1 cellular context compared by ENCODE assay signal in the genomic region with DNA sequence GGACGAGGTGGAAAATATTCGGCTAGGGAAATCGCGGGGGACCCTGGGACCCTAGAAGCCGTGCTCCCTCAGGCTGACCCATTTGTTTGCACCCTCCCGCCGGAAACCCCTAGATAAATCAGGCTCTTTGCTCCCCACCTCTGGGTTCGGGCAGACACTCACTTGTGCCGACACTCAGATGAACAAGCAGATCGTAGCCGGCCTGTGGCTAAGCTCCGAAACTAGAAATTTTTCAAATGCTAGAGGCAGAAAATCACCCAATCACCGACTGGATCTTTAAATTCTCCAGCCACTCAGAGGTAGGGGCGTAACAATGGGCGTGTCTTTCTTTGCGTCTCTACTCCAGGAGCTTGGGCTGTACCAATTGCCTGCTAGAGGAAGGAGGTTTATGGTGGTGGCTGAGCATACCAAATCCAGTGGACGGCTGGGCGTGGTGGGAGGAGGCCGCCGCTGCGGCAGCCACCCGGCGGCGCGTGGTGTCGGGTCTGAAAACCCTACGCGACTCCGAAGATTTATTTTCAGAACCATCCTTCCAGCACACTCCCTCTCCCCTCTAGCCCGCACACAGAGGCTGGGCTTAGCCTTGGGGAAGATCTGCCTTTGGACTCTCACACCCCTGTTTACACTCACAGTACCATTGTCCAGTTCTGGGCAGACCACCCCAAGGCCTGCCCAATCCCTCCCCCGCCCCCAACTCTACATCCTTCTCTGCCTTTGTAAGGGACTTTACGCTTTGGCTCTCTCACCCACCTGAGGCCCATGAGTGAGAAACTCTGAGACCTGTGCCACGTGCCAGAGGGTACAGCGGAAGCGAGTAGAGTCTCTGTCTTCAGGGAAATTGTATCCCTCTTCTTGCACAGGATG.
A peak's percentile ranks its signal among the peaks of the same experiment; 100 is the strongest.
TF ChIP-seq lines count a peak whose summit lies in the region.

A gene with protein sequence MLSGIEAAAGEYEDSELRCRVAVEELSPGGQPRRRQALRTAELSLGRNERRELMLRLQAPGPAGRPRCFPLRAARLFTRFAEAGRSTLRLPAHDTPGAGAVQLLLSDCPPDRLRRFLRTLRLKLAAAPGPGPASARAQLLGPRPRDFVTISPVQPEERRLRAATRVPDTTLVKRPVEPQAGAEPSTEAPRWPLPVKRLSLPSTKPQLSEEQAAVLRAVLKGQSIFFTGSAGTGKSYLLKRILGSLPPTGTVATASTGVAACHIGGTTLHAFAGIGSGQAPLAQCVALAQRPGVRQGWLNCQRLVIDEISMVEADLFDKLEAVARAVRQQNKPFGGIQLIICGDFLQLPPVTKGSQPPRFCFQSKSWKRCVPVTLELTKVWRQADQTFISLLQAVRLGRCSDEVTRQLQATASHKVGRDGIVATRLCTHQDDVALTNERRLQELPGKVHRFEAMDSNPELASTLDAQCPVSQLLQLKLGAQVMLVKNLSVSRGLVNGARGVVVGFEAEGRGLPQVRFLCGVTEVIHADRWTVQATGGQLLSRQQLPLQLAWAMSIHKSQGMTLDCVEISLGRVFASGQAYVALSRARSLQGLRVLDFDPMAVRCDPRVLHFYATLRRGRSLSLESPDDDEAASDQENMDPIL (minus strand): TSS at position 217 of the 864 bp plus-strand sequence. CDS start 1,312 bp downstream, outside the sequence.

TF ChIP-seq in HEK293, 187 proteins besides CTCF, POLR2A, EP300 and RAD21 (continued from another document and continues in another):
- TF ChIP-seq, protein P1, sequence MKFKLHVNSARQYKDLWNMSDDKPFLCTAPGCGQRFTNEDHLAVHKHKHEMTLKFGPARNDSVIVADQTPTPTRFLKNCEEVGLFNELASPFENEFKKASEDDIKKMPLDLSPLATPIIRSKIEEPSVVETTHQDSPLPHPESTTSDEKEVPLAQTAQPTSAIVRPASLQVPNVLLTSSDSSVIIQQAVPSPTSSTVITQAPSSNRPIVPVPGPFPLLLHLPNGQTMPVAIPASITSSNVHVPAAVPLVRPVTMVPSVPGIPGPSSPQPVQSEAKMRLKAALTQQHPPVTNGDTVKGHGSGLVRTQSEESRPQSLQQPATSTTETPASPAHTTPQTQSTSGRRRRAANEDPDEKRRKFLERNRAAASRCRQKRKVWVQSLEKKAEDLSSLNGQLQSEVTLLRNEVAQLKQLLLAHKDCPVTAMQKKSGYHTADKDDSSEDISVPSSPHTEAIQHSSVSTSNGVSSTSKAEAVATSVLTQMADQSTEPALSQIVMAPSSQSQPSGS (tag by site-specific recombination; IDR thresholded peaks at IDR 0.05; ENCODE audit: low read depth) = no peak
- TF ChIP-seq ZNF548 (tag by site-specific recombination; IDR thresholded peaks at IDR 0.05) (no peak), SCRT1 (tag by site-specific recombination; IDR thresholded peaks at IDR 0.05; ENCODE audit: borderline replicate concordance) (no peak), ZNF707 (tag by site-specific recombination; IDR thresholded peaks at IDR 0.05) (no peak), PRDM1 (tag by site-specific recombination; IDR thresholded peaks at IDR 0.05) (no peak), ZNF600 (tag by site-specific recombination; IDR thresholded peaks at IDR 0.05) (peak; percentile 91), ZNF654 (tag by site-specific recombination; IDR thresholded peaks at IDR 0.05; ENCODE audit: low read depth) (no peak), ZNF335 (tag by site-specific recombination; conservative IDR thresholded peaks at IDR 0.05) (peak; percentile 61), ZNF24 (tag by site-specific recombination; IDR thresholded peaks at IDR 0.05) (0 out of 2 replicates have a peak, but pooled peaks have one; percentile 14), SETDB1 (IDR thresholded peaks at IDR 0.05; ENCODE audit: insufficient read length, low read length) (no peak), ZNF501 (tag by site-specific recombination; IDR thresholded peaks at IDR 0.05) (peak; percentile 62; the same call in 1 of the 2 replicates), GLIS1 (tag by site-specific recombination; IDR thresholded peaks at IDR 0.05) (peak; percentile 50), SP2 (tag by site-specific recombination; IDR thresholded peaks at IDR 0.05) (peak; percentile 88), ZBTB8A (tag by site-specific recombination; IDR thresholded peaks at IDR 0.05) (no peak), SP3 (tag by site-specific recombination; IDR thresholded peaks at IDR 0.05) (peak; percentile 76), ZNF777 (tag by site-specific recombination; IDR thresholded peaks at IDR 0.05; ENCODE audit: borderline replicate concordance) (0 out of 2 replicates have a peak, but pooled peaks have one; percentile 30), ZNF2 (tag by site-specific recombination; IDR thresholded peaks at IDR 0.05) (0 out of 2 replicates have a peak, but pooled peaks have one; percentile 48), ZNF341 (tag by site-specific recombination; IDR thresholded peaks at IDR 0.05; ENCODE audit: low read depth) (peak; percentile 68), ZNF184 (tag by site-specific recombination; IDR thresholded peaks at IDR 0.05) (no peak)
- TF ChIP-seq, protein P2, sequence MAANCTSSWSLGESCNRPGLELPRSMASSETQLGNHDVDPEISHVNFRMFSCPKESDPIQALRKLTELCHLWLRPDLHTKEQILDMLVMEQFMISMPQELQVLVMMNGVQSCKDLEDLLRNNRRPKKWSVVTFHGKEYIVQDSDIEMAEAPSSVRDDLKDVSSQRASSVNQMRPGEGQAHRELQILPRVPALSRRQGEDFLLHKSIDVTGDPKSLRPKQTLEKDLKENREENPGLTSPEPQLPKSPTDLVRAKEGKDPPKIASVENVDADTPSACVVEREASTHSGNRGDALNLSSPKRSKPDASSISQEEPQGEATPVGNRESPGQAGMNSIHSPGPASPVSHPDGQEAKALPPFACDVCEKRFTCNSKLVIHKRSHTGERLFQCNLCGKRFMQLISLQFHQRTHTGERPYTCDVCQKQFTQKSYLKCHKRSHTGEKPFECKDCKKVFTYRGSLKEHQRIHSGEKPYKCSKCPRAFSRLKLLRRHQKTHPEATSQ (tag by site-specific recombination; IDR thresholded peaks at IDR 0.05) = no peak
- TF ChIP-seq, protein P3, sequence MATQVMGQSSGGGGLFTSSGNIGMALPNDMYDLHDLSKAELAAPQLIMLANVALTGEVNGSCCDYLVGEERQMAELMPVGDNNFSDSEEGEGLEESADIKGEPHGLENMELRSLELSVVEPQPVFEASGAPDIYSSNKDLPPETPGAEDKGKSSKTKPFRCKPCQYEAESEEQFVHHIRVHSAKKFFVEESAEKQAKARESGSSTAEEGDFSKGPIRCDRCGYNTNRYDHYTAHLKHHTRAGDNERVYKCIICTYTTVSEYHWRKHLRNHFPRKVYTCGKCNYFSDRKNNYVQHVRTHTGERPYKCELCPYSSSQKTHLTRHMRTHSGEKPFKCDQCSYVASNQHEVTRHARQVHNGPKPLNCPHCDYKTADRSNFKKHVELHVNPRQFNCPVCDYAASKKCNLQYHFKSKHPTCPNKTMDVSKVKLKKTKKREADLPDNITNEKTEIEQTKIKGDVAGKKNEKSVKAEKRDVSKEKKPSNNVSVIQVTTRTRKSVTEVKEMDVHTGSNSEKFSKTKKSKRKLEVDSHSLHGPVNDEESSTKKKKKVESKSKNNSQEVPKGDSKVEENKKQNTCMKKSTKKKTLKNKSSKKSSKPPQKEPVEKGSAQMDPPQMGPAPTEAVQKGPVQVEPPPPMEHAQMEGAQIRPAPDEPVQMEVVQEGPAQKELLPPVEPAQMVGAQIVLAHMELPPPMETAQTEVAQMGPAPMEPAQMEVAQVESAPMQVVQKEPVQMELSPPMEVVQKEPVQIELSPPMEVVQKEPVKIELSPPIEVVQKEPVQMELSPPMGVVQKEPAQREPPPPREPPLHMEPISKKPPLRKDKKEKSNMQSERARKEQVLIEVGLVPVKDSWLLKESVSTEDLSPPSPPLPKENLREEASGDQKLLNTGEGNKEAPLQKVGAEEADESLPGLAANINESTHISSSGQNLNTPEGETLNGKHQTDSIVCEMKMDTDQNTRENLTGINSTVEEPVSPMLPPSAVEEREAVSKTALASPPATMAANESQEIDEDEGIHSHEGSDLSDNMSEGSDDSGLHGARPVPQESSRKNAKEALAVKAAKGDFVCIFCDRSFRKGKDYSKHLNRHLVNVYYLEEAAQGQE (tag by site-specific recombination; IDR thresholded peaks at IDR 0.05) = no peak
- TF ChIP-seq, protein P4, sequence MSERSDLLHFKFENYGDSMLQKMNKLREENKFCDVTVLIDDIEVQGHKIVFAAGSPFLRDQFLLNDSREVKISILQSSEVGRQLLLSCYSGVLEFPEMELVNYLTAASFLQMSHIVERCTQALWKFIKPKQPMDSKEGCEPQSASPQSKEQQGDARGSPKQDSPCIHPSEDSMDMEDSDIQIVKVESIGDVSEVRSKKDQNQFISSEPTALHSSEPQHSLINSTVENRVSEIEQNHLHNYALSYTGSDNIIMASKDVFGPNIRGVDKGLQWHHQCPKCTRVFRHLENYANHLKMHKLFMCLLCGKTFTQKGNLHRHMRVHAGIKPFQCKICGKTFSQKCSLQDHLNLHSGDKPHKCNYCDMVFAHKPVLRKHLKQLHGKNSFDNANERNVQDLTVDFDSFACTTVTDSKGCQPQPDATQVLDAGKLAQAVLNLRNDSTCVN (tag by site-specific recombination; optimal IDR thresholded peaks at IDR 0.05) = peak; percentile 13
- TF ChIP-seq, protein P5, sequence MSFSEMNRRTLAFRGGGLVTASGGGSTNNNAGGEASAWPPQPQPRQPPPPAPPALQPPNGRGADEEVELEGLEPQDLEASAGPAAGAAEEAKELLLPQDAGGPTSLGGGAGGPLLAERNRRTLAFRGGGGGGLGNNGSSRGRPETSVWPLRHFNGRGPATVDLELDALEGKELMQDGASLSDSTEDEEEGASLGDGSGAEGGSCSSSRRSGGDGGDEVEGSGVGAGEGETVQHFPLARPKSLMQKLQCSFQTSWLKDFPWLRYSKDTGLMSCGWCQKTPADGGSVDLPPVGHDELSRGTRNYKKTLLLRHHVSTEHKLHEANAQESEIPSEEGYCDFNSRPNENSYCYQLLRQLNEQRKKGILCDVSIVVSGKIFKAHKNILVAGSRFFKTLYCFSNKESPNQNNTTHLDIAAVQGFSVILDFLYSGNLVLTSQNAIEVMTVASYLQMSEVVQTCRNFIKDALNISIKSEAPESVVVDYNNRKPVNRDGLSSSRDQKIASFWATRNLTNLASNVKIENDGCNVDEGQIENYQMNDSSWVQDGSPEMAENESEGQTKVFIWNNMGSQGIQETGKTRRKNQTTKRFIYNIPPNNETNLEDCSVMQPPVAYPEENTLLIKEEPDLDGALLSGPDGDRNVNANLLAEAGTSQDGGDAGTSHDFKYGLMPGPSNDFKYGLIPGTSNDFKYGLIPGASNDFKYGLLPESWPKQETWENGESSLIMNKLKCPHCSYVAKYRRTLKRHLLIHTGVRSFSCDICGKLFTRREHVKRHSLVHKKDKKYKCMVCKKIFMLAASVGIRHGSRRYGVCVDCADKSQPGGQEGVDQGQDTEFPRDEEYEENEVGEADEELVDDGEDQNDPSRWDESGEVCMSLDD (tag by site-specific recombination; IDR thresholded peaks at IDR 0.05) = no peak
- TF ChIP-seq, protein P6, sequence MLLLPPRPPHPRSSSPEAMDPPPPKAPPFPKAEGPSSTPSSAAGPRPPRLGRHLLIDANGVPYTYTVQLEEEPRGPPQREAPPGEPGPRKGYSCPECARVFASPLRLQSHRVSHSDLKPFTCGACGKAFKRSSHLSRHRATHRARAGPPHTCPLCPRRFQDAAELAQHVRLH (tag by site-specific recombination; IDR thresholded peaks at IDR 0.05) = no peak
- TF ChIP-seq, protein P7, sequence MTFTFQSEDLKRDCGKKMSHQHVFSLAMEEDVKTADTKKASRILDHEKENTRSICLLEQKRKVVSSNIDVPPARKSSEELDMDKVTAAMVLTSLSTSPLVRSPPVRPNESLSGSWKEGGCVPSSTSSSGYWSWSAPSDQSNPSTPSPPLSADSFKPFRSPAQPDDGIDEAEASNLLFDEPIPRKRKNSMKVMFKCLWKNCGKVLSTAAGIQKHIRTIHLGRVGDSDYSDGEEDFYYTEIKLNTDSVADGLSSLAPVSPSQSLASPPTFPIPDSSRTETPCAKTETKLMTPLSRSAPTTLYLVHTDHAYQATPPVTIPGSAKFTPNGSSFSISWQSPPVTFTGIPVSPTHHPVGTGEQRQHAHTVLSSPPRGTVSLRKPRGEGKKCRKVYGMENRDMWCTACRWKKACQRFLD (tag by site-specific recombination; IDR thresholded peaks at IDR 0.05) = no peak
- TF ChIP-seq, protein P8, sequence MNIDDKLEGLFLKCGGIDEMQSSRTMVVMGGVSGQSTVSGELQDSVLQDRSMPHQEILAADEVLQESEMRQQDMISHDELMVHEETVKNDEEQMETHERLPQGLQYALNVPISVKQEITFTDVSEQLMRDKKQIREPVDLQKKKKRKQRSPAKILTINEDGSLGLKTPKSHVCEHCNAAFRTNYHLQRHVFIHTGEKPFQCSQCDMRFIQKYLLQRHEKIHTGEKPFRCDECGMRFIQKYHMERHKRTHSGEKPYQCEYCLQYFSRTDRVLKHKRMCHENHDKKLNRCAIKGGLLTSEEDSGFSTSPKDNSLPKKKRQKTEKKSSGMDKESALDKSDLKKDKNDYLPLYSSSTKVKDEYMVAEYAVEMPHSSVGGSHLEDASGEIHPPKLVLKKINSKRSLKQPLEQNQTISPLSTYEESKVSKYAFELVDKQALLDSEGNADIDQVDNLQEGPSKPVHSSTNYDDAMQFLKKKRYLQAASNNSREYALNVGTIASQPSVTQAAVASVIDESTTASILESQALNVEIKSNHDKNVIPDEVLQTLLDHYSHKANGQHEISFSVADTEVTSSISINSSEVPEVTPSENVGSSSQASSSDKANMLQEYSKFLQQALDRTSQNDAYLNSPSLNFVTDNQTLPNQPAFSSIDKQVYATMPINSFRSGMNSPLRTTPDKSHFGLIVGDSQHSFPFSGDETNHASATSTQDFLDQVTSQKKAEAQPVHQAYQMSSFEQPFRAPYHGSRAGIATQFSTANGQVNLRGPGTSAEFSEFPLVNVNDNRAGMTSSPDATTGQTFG (tag by site-specific recombination; IDR thresholded peaks at IDR 0.05; ENCODE audit: borderline replicate concordance) = no peak
- TF ChIP-seq, protein P9, sequence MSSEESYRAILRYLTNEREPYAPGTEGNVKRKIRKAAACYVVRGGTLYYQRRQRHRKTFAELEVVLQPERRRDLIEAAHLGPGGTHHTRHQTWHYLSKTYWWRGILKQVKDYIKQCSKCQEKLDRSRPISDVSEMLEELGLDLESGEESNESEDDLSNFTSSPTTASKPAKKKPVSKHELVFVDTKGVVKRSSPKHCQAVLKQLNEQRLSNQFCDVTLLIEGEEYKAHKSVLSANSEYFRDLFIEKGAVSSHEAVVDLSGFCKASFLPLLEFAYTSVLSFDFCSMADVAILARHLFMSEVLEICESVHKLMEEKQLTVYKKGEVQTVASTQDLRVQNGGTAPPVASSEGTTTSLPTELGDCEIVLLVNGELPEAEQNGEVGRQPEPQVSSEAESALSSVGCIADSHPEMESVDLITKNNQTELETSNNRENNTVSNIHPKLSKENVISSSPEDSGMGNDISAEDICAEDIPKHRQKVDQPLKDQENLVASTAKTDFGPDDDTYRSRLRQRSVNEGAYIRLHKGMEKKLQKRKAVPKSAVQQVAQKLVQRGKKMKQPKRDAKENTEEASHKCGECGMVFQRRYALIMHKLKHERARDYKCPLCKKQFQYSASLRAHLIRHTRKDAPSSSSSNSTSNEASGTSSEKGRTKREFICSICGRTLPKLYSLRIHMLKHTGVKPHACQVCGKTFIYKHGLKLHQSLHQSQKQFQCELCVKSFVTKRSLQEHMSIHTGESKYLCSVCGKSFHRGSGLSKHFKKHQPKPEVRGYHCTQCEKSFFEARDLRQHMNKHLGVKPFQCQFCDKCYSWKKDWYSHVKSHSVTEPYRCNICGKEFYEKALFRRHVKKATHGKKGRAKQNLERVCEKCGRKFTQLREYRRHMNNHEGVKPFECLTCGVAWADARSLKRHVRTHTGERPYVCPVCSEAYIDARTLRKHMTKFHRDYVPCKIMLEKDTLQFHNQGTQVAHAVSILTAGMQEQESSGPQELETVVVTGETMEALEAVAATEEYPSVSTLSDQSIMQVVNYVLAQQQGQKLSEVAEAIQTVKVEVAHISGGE (tag by site-specific recombination; conservative IDR thresholded peaks at IDR 0.05; ENCODE audit: low read depth) = no peak
